In the genomic region with DNA sequence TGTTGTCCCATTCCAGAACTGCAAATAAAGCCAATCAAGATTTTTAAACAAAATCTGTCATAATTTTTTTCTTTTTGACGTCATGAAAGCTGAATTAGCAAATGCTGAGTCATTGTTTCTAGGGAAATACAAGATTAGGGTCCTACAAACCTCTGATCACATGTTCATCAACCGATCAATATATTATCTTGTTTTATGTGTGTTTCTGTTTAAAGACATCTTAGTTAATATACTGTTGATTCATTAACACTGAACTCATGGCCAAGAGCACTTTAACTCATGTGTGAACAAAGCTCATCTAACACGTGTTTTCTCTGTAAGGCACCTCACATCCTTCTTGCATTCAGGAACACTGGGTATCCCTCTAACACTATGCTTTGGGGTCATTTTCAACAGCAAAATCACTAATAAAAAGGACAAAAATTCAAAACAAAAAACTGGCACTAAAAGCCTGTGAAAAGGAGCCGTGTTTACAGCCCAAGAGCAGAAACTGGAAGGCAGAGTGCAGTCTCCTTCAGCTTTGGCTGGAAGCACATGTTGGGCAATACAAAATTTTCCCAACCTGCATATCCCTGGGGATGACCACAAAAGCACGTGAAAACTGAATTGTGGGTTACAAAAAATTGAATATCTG, we compare ENCODE assay signal across 10 cellular contexts.
DNase-seq lines count a peak whose midpoint lies in the region; ATAC-seq and TF ChIP-seq lines count a peak whose summit lies in the region.
"Had no signal": no experiment of that assay in that cellular context is flagged by ENCODE, and none has a peak within 500 bp of the region (broad histone marks: within the 10 kb centered on the region; RNA-seq: fewer than 3 reads in every experiment).

No MANE protein-coding gene starts in this region.

- no peak overlapping the region for H2AFZ ChIP-seq in ACC112 (ENCODE audit: low read length, unreplicated experiment)
- H2AFZ ChIP-seq in osteoblast (ENCODE audit: low read length): no peak overlapping the region

- no peaks in the 10 kb centered on the region for H4K20me1 ChIP-seq in osteoblast (ENCODE audit: insufficient read depth, low read length)

- peak overlapping the region; percentile 81 for H3K27ac ChIP-seq in ACC112 (ENCODE audit: low read depth, low read length)
- 0 out of 2 replicates have a peak overlapping the region, but pooled peaks have one; percentile 25 for H3K27ac ChIP-seq in Panc1 (ENCODE audit: low read length)
- peak overlapping the region; percentile 75 for H3K27ac ChIP-seq in osteoblast (ENCODE audit: low read depth, low read length)

- BruUV-seq in Panc1 (replicated peaks; lab: Mats Ljungman, UMichigan): no TSS peak

- no peaks in the 10 kb centered on the region for H3K9me3 ChIP-seq in Panc1 (ENCODE audit: control insufficient read depth, insufficient read depth, low read depth, low read length)
- H3K9me3 ChIP-seq in osteoblast (ENCODE audit: low read depth, low read length): no peaks in the 10 kb centered on the region
- H3K9me3 ChIP-seq in HAP-1: no peaks in the 10 kb centered on the region

- ATAC-seq in Panc1 (no peak), GM19351 (IDR thresholded peaks at IDR 0.05; ENCODE audit: unreplicated experiment) (no peak), HG03280 (IDR thresholded peaks at IDR 0.05; ENCODE audit: unreplicated experiment) (no peak)
- ATAC-seq: activated CD8-positive, alpha-beta T cell treated with anti-CD3 and anti-CD28 coated beads for 36 hours had no signal

- H3K36me3 ChIP-seq in ACC112 (ENCODE audit: insufficient read depth, low read length): no peaks in the 10 kb centered on the region
- H3K36me3 ChIP-seq in Panc1 (ENCODE audit: control insufficient read depth, insufficient read depth, low read length): no peaks in the 10 kb centered on the region
- H3K36me3 ChIP-seq in osteoblast (ENCODE audit: insufficient read depth, low read length): no peaks in the 10 kb centered on the region
- 0 out of 2 replicates have a peak, but pooled peaks cover 2% of the 10 kb centered on the region for H3K36me3 ChIP-seq in HAP-1 (replicated peaks)

- H3K4me2 ChIP-seq in osteoblast (ENCODE audit: insufficient read depth, low read length): peak overlapping the region; percentile 27

- POLR2A ChIA-PET in Panc1 (lab: Charles Lee): no interaction called here

- H3K79me2 ChIP-seq in ACC112 (ENCODE audit: control insufficient read depth, insufficient read depth, low read length, unreplicated experiment) (no peaks in the 10 kb centered on the region), osteoblast (ENCODE audit: insufficient read depth, low read length) (no peaks in the 10 kb centered on the region)

- no peak for DNase-seq in Panc1 (ENCODE audit: low read depth, low spot score)
- DNase-seq in fibroblast of the conjunctiva (ENCODE audit: low read depth): peak; percentile 67
- peak; percentile 79 for DNase-seq in osteoblast (ENCODE audit: insufficient read length, low spot score, missing footprints)
- DNase-seq in DMS53 treated with DMSO at 0.1 percent for 48 hours (lab: John Stamatoyannopoulos, UW; ENCODE audit: unreplicated experiment): no peak
- DNase-seq in HAP-1 (ENCODE audit: low spot score in 2 of 2): no peak
- DNase-seq: activated CD8-positive, alpha-beta T cell treated with anti-CD3 and anti-CD28 coated beads for 36 hours; stimulated activated CD4-positive, alpha-beta T cell treated with anti-CD3 and anti-CD28 coated beads, Interleukin-4, amount 100 ng/mL, for 24 hours had no signal

- in situ Hi-C loops in Panc1 (cut with HindIII; ENCODE audit: low pct_unique_long_range_greater_than_20kb, low sequenced_read_pairs) (no loop called here), HAP-1 (cut with MboI; ENCODE audit: low sequenced_read_pairs) (loop anchor here (5.0 to 10.0 kb wide), 2 partner anchors 225 to 283 kb away; no protein-coding TSS in a partner anchor)

- intact Hi-C loops in Panc1 (cut with micrococcal nuclease; ENCODE audit: unreplicated experiment): loop anchor here (2.0 to 10.0 kb wide), 3 partner anchors 227 to 603 kb away; a partner anchor contains a TSS

- H3K27me3 ChIP-seq in ACC112 (ENCODE audit: insufficient read depth, low read length) (no peaks in the 10 kb centered on the region), Panc1 (ENCODE audit: control insufficient read depth, insufficient read depth, low read length) (no peaks in the 10 kb centered on the region), osteoblast (ENCODE audit: insufficient read depth, low read length) (no peaks in the 10 kb centered on the region), HAP-1 (ENCODE audit: low read depth) (no peaks in the 10 kb centered on the region)

- H3K4me1 ChIP-seq in ACC112 (ENCODE audit: control insufficient read depth, insufficient read depth, low read length, unreplicated experiment): peaks cover 22% of the 10 kb centered on the region
- peaks cover 8% of the 10 kb centered on the region for H3K4me1 ChIP-seq in Panc1 (ENCODE audit: control insufficient read depth, insufficient read depth, low read length)
- peaks cover 22% of the 10 kb centered on the region for H3K4me1 ChIP-seq in osteoblast (ENCODE audit: insufficient read depth, low read length)
- H3K4me1 ChIP-seq in HAP-1: peaks cover 31% of the 10 kb centered on the region

- CTCF ChIA-PET in Panc1 (lab: Charles Lee): interaction anchor here (0.7 kb wide), 1 partner anchor 225 kb away, joined by 4 read pairs; no protein-coding TSS in a partner anchor

- H3K4me3 ChIP-seq in ACC112 (ENCODE audit: low read depth, low read length): peak overlapping the region; percentile 46
- no peak overlapping the region for H3K4me3 ChIP-seq in Panc1 (ENCODE audit: low read depth in 2 of 2, low read length in 2 of 2)
- no peak overlapping the region for H3K4me3 ChIP-seq in osteoblast (ENCODE audit: insufficient read depth, low read length)
- H3K4me3 ChIP-seq in HAP-1: no peak overlapping the region

- TF ChIP-seq CTCF in Panc1 (IDR thresholded peaks at IDR 0.05) (no peak), osteoblast (IDR thresholded peaks at IDR 0.05; ENCODE audit: extremely low read depth, low read depth, low read length) (no peak)

Comparison
In these comparisons a context has a peak if more than half of its experiments do, and no peak if none do; other contexts are left out.
1. H3K27ac ChIP-seq: peak in every context shown above with its lines; median percentile 81 in ACC112; 75 in osteoblast; 25 in Panc1.
2. DNase-seq: peak in fibroblast of the conjunctiva (single experiment) and osteoblast (single experiment); none in Panc1 (single experiment), DMS53 treated with DMSO at 0.1 percent for 48 hours (single experiment) and HAP-1 (0 of 2).